In the genomic region with DNA sequence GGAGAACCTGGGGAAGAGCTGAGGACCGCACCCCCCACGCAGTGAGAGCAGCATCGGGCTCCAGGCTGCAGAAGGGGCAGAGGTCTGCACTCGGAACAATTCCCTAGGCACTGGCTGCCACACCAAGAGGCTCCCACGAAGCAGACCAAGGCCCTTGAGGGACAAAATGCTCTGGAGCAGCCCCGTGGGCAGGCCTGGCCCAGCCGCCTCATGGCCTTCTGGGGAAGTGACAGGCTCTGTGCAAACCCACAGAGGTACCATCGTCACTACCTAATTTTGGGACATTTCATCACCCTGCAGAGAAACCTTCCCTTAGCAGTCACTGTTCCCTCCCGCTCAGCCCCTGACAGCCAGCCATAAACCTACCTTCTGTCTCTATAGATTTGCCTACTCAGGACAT, we compare ENCODE assay signal across 16 cellular contexts. TPM values are rescaled to one million over a fixed set of nuclear protein-coding genes. Genes with fewer than 3 reads are reported as not detected.
DNase-seq lines count a peak whose midpoint lies in the region; ATAC-seq and TF ChIP-seq lines count a peak whose summit lies in the region.
"Had no signal": no experiment of that assay in that cellular context is flagged by ENCODE, and none has a peak within 500 bp of the region (broad histone marks: within the 10 kb centered on the region; RNA-seq: fewer than 3 reads in every experiment).

No MANE protein-coding gene starts in this region.

- H3K36me3 ChIP-seq in right lobe of liver (peaks cover 0 to 12% (median 3%) of the 10 kb centered on the region in 4 donors), thymus (ENCODE audit: control insufficient read depth, insufficient read depth) (peaks cover 43% of the 10 kb centered on the region)
- H3K36me3 ChIP-seq: neural progenitor cell had no signal

- peaks cover 2% of the 10 kb centered on the region for H3K4me1 Mint-ChIP-seq in activated naive CD4-positive, alpha-beta T cell treated with anti-CD3 and anti-CD28 coated beads, Interleukin-2, amount 10 ng/mL, durations not matched to agents 7 days and 5 days
- peaks cover 20% of the 10 kb centered on the region for H3K4me1 Mint-ChIP-seq in activated T-helper 17 cell treated with anti-CD3 and anti-CD28 coated beads, Interleukin-2, amount 50 U/mL, for 72 hours
- H3K4me1 Mint-ChIP-seq: neural progenitor cell had no signal

- H3K4me3 ChIP-seq in right lobe of liver (no peak overlapping the region), thymus (ENCODE audit: low read length) (no peak overlapping the region)
- H3K4me3 ChIP-seq: neural progenitor cell had no signal

- peak; percentile 13 for ATAC-seq in activated T-helper 17 cell treated with anti-CD3 and anti-CD28 coated beads, Interleukin-2, amount 50 U/mL, for 72 hours (replicated peaks)
- peak; percentile 14 to 28 (median 20) for ATAC-seq in right lobe of liver
- ATAC-seq in HG03354 (IDR thresholded peaks at IDR 0.05; ENCODE audit: poor library complexity, severe bottlenecking, unreplicated experiment): no peak
- ATAC-seq: left colon had no signal

- no peak for DNase-seq in activated naive CD4-positive, alpha-beta T cell treated with anti-CD3 and anti-CD28 coated beads, Interleukin-2, amount 10 ng/mL, durations not matched to agents 7 days and 5 days
- DNase-seq in activated naive CD4-positive, alpha-beta T cell treated with anti-CD3 and anti-CD28 coated beads, Interleukin-2, amount 50 U/mL, for 16 hours: no peak
- DNase-seq in right lobe of liver (peak in 1 of 3 donors; percentile 45), NCI-H2227 (lab: John Stamatoyannopoulos, UW; ENCODE audit: unreplicated experiment) (no peak)
- no peak for DNase-seq in effector CD4-positive, alpha-beta T cell
- DNase-seq: activated CD4-positive, CD25-positive, alpha-beta regulatory T cell; glutamatergic neuron; left colon; NCI-H1092 treated with DMSO at 0.1 percent for 48 hours; NCI-H510A had no signal

- CTCF ChIA-PET in activated naive CD4-positive, alpha-beta T cell treated with anti-CD3 and anti-CD28 coated beads, Interleukin-2, amount 10 ng/mL, durations not matched to agents 7 days and 5 days (lab: Charles Lee): interaction anchor here (1.5 kb wide), 1 partner anchor 36 kb away, joined by 3 read pairs; no protein-coding TSS in a partner anchor

- H3K36me3 Mint-ChIP-seq in activated naive CD4-positive, alpha-beta T cell treated with anti-CD3 and anti-CD28 coated beads, Interleukin-2, amount 10 ng/mL, durations not matched to agents 7 days and 5 days: peaks cover 25% of the 10 kb centered on the region
- H3K36me3 Mint-ChIP-seq in activated T-helper 17 cell treated with anti-CD3 and anti-CD28 coated beads, Interleukin-2, amount 50 U/mL, for 72 hours (ENCODE audit: low read depth): peaks cover 87% of the 10 kb centered on the region

- H3K27me3 ChIP-seq in right lobe of liver (no peaks in the 10 kb centered on the region), thymus (ENCODE audit: control insufficient read depth, insufficient read depth) (no peaks in the 10 kb centered on the region)
- H3K27me3 ChIP-seq: neural progenitor cell had no signal

- TF ChIP-seq CTCF in right lobe of liver (IDR thresholded peaks at IDR 0.05): no peak

- no peaks in the 10 kb centered on the region for H3K27me3 Mint-ChIP-seq in activated naive CD4-positive, alpha-beta T cell treated with anti-CD3 and anti-CD28 coated beads, Interleukin-2, amount 10 ng/mL, durations not matched to agents 7 days and 5 days
- H3K27me3 Mint-ChIP-seq in activated T-helper 17 cell treated with anti-CD3 and anti-CD28 coated beads, Interleukin-2, amount 50 U/mL, for 72 hours: no peaks in the 10 kb centered on the region

- no peak for TF ChIP-seq POLR2A in right lobe of liver (IDR thresholded peaks at IDR 0.05)

- 73% methylated on average over 4 of the region's 9 CpGs for WGBS in right lobe of liver (ENCODE audit: insufficient coverage, low coverage, low lambda C conversion rate, missing lambda C conversion rate)
- 93% methylated on average over 9 of the region's 9 CpGs for WGBS in thymus

- H3K9me3 Mint-ChIP-seq in activated naive CD4-positive, alpha-beta T cell treated with anti-CD3 and anti-CD28 coated beads, Interleukin-2, amount 10 ng/mL, durations not matched to agents 7 days and 5 days: no peaks in the 10 kb centered on the region
- H3K9me3 Mint-ChIP-seq in activated T-helper 17 cell treated with anti-CD3 and anti-CD28 coated beads, Interleukin-2, amount 50 U/mL, for 72 hours: no peaks in the 10 kb centered on the region

- H3K27ac Mint-ChIP-seq in activated naive CD4-positive, alpha-beta T cell treated with anti-CD3 and anti-CD28 coated beads, Interleukin-2, amount 10 ng/mL, durations not matched to agents 7 days and 5 days: peak overlapping the region; percentile 9
- H3K27ac Mint-ChIP-seq in activated T-helper 17 cell treated with anti-CD3 and anti-CD28 coated beads, Interleukin-2, amount 50 U/mL, for 72 hours: peak overlapping the region; percentile 54
- H3K27ac Mint-ChIP-seq: neural progenitor cell had no signal

- intact Hi-C loops in right lobe of liver (cut with DNase I): no loop called here

- H3K27ac ChIP-seq in right lobe of liver (no peak overlapping the region), thymus (ENCODE audit: low read depth) (peak overlapping the region; percentile 32)
- H3K27ac ChIP-seq: neural progenitor cell had no signal

- no peaks in the 10 kb centered on the region for H3K4me1 ChIP-seq in right lobe of liver
- H3K4me1 ChIP-seq in thymus (ENCODE audit: control insufficient read depth, insufficient read depth, low read length): no peaks in the 10 kb centered on the region
- H3K4me1 ChIP-seq: neural progenitor cell had no signal

- H3K9me3 ChIP-seq in right lobe of liver (no peaks in the 10 kb centered on the region), thymus (ENCODE audit: control insufficient read depth) (no peaks in the 10 kb centered on the region)

- H3K4me3 Mint-ChIP-seq in activated naive CD4-positive, alpha-beta T cell treated with anti-CD3 and anti-CD28 coated beads, Interleukin-2, amount 10 ng/mL, durations not matched to agents 7 days and 5 days: no peak overlapping the region
- no peak overlapping the region for H3K4me3 Mint-ChIP-seq in activated T-helper 17 cell treated with anti-CD3 and anti-CD28 coated beads, Interleukin-2, amount 50 U/mL, for 72 hours
- H3K4me3 Mint-ChIP-seq: neural progenitor cell had no signal

RNA-seq across cellular contexts. Expression of a gene that starts 15.9 kb away (rescaled TPM):
- total RNA-seq in activated T-helper 17 cell treated with anti-CD3 and anti-CD28 coated beads, Interleukin-2, amount 50 U/mL, for 72 hours: 10 to 100 TPM; 91.0 to 99.2 TPM
- 100 to 1,000 TPM in 3 of 6 experiments, 10 to 100 TPM in 3; 84.0 to 290 (median 97.4) TPM for total RNA-seq in right lobe of liver
- 162 TPM for polyA plus RNA-seq in thymus

RNA-seq across cellular contexts. Expression of a gene that starts 16.5 kb away (rescaled TPM):
- 1 to 10 TPM in 1 of 2 donors, not detected in 1; 3.1 TPM for total RNA-seq in activated T-helper 17 cell treated with anti-CD3 and anti-CD28 coated beads, Interleukin-2, amount 50 U/mL, for 72 hours
- 100 to 1,000 TPM; 248 to 755 (median 453) TPM for total RNA-seq in right lobe of liver
- 6.5 TPM for polyA plus RNA-seq in thymus
- total RNA-seq: H4 had no signal

RNA-seq across cellular contexts. Expression of a gene that starts 23.5 kb away (rescaled TPM):
- 1 to 10 TPM in 1 of 2 donors, under 1 TPM in 1; 0.54 to 2.4 TPM for total RNA-seq in activated T-helper 17 cell treated with anti-CD3 and anti-CD28 coated beads, Interleukin-2, amount 50 U/mL, for 72 hours
- 10 to 100 TPM in 5 of 6 experiments, 1 to 10 TPM in 1; 2.7 to 36.4 (median 20.3) TPM for total RNA-seq in right lobe of liver
- polyA plus RNA-seq in thymus: 14.4 TPM
- total RNA-seq: H4 had no signal

RNA-seq across cellular contexts. Expression of a gene that starts 42.3 kb away (rescaled TPM):
- 10 to 100 TPM; 54.4 to 56.8 TPM for total RNA-seq in activated T-helper 17 cell treated with anti-CD3 and anti-CD28 coated beads, Interleukin-2, amount 50 U/mL, for 72 hours
- 1 to 10 TPM; 5.8 to 8.8 (median 7.1) TPM for total RNA-seq in right lobe of liver
- polyA plus RNA-seq in thymus: 18.8 TPM

RNA-seq across cellular contexts. Expression of a gene that starts 48.7 kb away (rescaled TPM):
- 1 to 10 TPM in 1 of 2 donors, not detected in 1; 1.3 TPM for total RNA-seq in activated T-helper 17 cell treated with anti-CD3 and anti-CD28 coated beads, Interleukin-2, amount 50 U/mL, for 72 hours
- total RNA-seq in right lobe of liver: 10 to 100 TPM in 2 of 6 experiments, 1 to 10 TPM in 4; 4.3 to 21.9 (median 6.0) TPM
- 137 TPM for polyA plus RNA-seq in thymus
- total RNA-seq: endothelial cell of umbilical vein, H4 had no signal
- polyA plus RNA-seq: endothelial cell of umbilical vein had no signal

Comparison
In these comparisons a context has a peak if more than half of its experiments do, and no peak if none do; other contexts are left out.
1. RNA of a gene that starts 16.5 kb away (total RNA-seq): 248 to 755 TPM in right lobe of liver; 3.1 TPM in activated T-helper 17 cell treated with anti-CD3 and anti-CD28 coated beads, Interleukin-2, amount 50 U/mL, for 72 hours; every median in the first group is over 10 times any median in the second.